ENCODE assay signal across 13 cellular contexts in genomic region chr2:220228310-220229006, GRCh38.
A peak's percentile ranks its signal among the peaks of the same experiment; 100 is the strongest.
DNase-seq lines count a peak whose midpoint lies in the region; ATAC-seq and TF ChIP-seq lines count a peak whose summit lies in the region.
"Had no signal": no experiment of that assay in that cellular context is flagged by ENCODE, and none has a peak within 500 bp of the region (broad histone marks: within the 10 kb centered on the region; RNA-seq: fewer than 3 reads in every experiment).

No MANE protein-coding gene starts in this region.

- H3K27ac Mint-ChIP-seq in osteocyte (ENCODE audit: unreplicated experiment) = no peak overlapping the region
- H3K27ac Mint-ChIP-seq: activated T-helper 1 cell treated with anti-CD3 and anti-CD28 coated beads, Interleukin-12 subunit alpha, Interleukin-12 subunit beta, Interleukin-2, Interleukin-4 antibody, amounts not matched to agents 30 ng/mL and 10 ng/mL and 1 ng/mL, durations not matched to agents 14 hours and 24 hours and 36 hours had no signal

- H3K4me1 ChIP-seq in upper lobe of right lung = no peaks in the 10 kb centered on the region

- H3K27me3 ChIP-seq in upper lobe of right lung = no peaks in the 10 kb centered on the region
- H3K27me3 ChIP-seq: tibial artery had no signal

- H3K4me1 Mint-ChIP-seq in osteocyte (ENCODE audit: unreplicated experiment) = peaks cover 23% of the 10 kb centered on the region

- intact Hi-C loops in upper lobe of right lung (cut with DNase I) = no loop called here

- H3K36me3 Mint-ChIP-seq in osteocyte (ENCODE audit: unreplicated experiment) = no peaks in the 10 kb centered on the region

- peak; percentile 52 for ATAC-seq in upper lobe of right lung

- H3K36me3 ChIP-seq in upper lobe of right lung = no peaks in the 10 kb centered on the region
- H3K36me3 ChIP-seq: tibial artery had no signal

- H3K4me3 ChIP-seq in WI38 (ENCODE audit: low read depth, low read length) (peak overlapping the region; percentile 45), upper lobe of right lung (no peak overlapping the region)
- H3K4me3 ChIP-seq: tibial artery had no signal

- DNase-seq in DMS53 (lab: John Stamatoyannopoulos, UW) (peak; percentile 31), DMS53 treated with DMSO at 0.1 percent for 48 hours (lab: John Stamatoyannopoulos, UW; ENCODE audit: unreplicated experiment) (no peak), hepatic stellate cell (ENCODE audit: low spot score) (peak; percentile 46), upper lobe of right lung (no peak), osteocyte (ENCODE audit: extremely low spot score, unreplicated experiment) (no peak), NCI-H2196 (lab: John Stamatoyannopoulos, UW; ENCODE audit: unreplicated experiment) (no peak), SHP77 treated with DMSO at 0.1 percent for 48 hours (lab: John Stamatoyannopoulos, UW) (no peak)
- DNase-seq: NCI-H2227 treated with DMSO at 0.1 percent for 48 hours; stimulated activated CD4-positive, alpha-beta T cell treated with anti-CD3 and anti-CD28 coated beads, Interleukin-2, amount 100 ng/mL, for 48 hours; tibial artery had no signal

- TF ChIP-seq CTCF in WI38 (IDR thresholded peaks at IDR 0.05; ENCODE audit: low read depth, low read length) (no peak), upper lobe of right lung (IDR thresholded peaks at IDR 0.05) (no peak), osteocyte (IDR thresholded peaks at IDR 0.05) (no peak)

- no peaks in the 10 kb centered on the region for H3K9me3 Mint-ChIP-seq in osteocyte (ENCODE audit: unreplicated experiment)
- H3K9me3 Mint-ChIP-seq: activated T-helper 1 cell treated with anti-CD3 and anti-CD28 coated beads, Interleukin-12 subunit alpha, Interleukin-12 subunit beta, Interleukin-2, Interleukin-4 antibody, amounts not matched to agents 30 ng/mL and 10 ng/mL and 1 ng/mL, durations not matched to agents 14 hours and 24 hours and 36 hours had no signal

- H3K4me3 Mint-ChIP-seq in osteocyte (ENCODE audit: unreplicated experiment) = no peak overlapping the region
- H3K4me3 Mint-ChIP-seq: activated T-helper 1 cell treated with anti-CD3 and anti-CD28 coated beads, Interleukin-12 subunit alpha, Interleukin-12 subunit beta, Interleukin-2, Interleukin-4 antibody, amounts not matched to agents 30 ng/mL and 10 ng/mL and 1 ng/mL, durations not matched to agents 14 hours and 24 hours and 36 hours had no signal

- H3K27ac ChIP-seq in upper lobe of right lung = no peak overlapping the region
- H3K27ac ChIP-seq: 22Rv1, tibial artery had no signal

- H3K9me3 ChIP-seq in upper lobe of right lung = no peaks in the 10 kb centered on the region
- H3K9me3 ChIP-seq: tibial artery had no signal

- H3K27me3 Mint-ChIP-seq in osteocyte (ENCODE audit: unreplicated experiment) = no peaks in the 10 kb centered on the region

Comparison
In these comparisons a context has a peak if more than half of its experiments do, and no peak if none do; other contexts are left out.
1. DNase-seq: peak in DMS53 (single experiment) and hepatic stellate cell (single experiment); none in DMS53 treated with DMSO at 0.1 percent for 48 hours (single experiment), upper lobe of right lung (single experiment), osteocyte (single experiment), NCI-H2196 (single experiment) and SHP77 treated with DMSO at 0.1 percent for 48 hours (single experiment).